16 cellular contexts compared by ENCODE assay signal in genomic region chr2:60868589-60869273, GRCh38. TPM values are rescaled to one million over a fixed set of nuclear protein-coding genes. Genes with fewer than 3 reads are reported as not detected.
A peak's percentile ranks its signal among the peaks of the same experiment; 100 is the strongest.
DNase-seq lines count a peak whose midpoint lies in the region; ATAC-seq, FAIRE-seq and TF ChIP-seq lines count a peak whose summit lies in the region.
"Had no signal": no experiment of that assay in that cellular context is flagged by ENCODE, and none has a peak within 500 bp of the region (broad histone marks: within the 10 kb centered on the region; RNA-seq: fewer than 3 reads in every experiment).

No MANE protein-coding gene starts in this region.

- no peak overlapping the region for H3K4me2 ChIP-seq in mesendoderm (ENCODE audit: low read length)

- H2BK120ac ChIP-seq in mesendoderm (ENCODE audit: low read depth, low read length), result no peak overlapping the region

- H3K4me3 ChIP-seq in naive thymus-derived CD4-positive, alpha-beta T cell (ENCODE audit: low read length), result no peak overlapping the region
- H3K4me3 ChIP-seq in left lung (no peak overlapping the region), mesendoderm (ENCODE audit: low read length) (no peak overlapping the region)

- no peak overlapping the region for H4K8ac ChIP-seq in mesendoderm (ENCODE audit: low read depth, low read length)

- no peak overlapping the region for H3K18ac ChIP-seq in mesendoderm (ENCODE audit: low read length)

- H3K36me3 ChIP-seq in naive thymus-derived CD4-positive, alpha-beta T cell (ENCODE audit: control insufficient read depth in 2 of 3, insufficient read depth in 3 of 3, low read length in 3 of 3), result no peaks in the 10 kb centered on the region
- H3K36me3 ChIP-seq in left lung (no peaks in the 10 kb centered on the region), mesendoderm (ENCODE audit: control insufficient read depth, insufficient read depth, low read length) (no peaks in the 10 kb centered on the region)

- DNase-seq in NCI-H82 (lab: John Stamatoyannopoulos, UW) (peak; percentile 3), NCI-H82 treated with DMSO at 0.1 percent for 48 hours (lab: John Stamatoyannopoulos, UW; ENCODE audit: unreplicated experiment) (no peak), GM19239 (ENCODE audit: insufficient read length, low spot score) (no peak), left lung (no peak), mesendoderm (no peak), mesothelial cell of epicardium (ENCODE audit: low spot score in 2 of 2, unreplicated experiment in 2 of 2) (no peak)
- DNase-seq in activated T-helper 2 cell treated with anti-CD3 and anti-CD28 coated beads, Interferon-gamma antibody, Interleukin-2, Interleukin-4, amounts not matched to agents 10 μg/mL and 5 μg/mL and 100 μg/mL, durations not matched to agents 14 hours and 24 hours and 36 hours (ENCODE audit: low spot score), result no peak
- no peak for DNase-seq in naive thymus-derived CD4-positive, alpha-beta T cell
- DNase-seq: 8988T; activated T-cell treated with anti-CD3 and anti-CD28 coated beads, Interleukin-2, amount 50 U/mL, for 1 hour; DMS79 treated with DMSO at 0.1 percent for 48 hours; NCI-H2081 treated with DMSO at 0.1 percent for 48 hours had no signal

- intact Hi-C loops in activated T-helper 2 cell treated with anti-CD3 and anti-CD28 coated beads, Interferon-gamma antibody, Interleukin-2, Interleukin-4, amounts not matched to agents 10 μg/mL and 5 μg/mL and 100 μg/mL, durations not matched to agents 14 hours and 24 hours and 36 hours (cut with micrococcal nuclease), result no loop called here
- intact Hi-C loops in naive thymus-derived CD4-positive, alpha-beta T cell (cut with micrococcal nuclease), result loop anchor here in 1 of 2 donors (1.0 kb wide), 2 partner anchors 13 to 49 kb away; partner anchors contain the start of gene REL
- intact Hi-C loops in left lung (cut with DNase I), result no loop called here

- H3K79me1 ChIP-seq in mesendoderm (ENCODE audit: low read length), result no peaks in the 10 kb centered on the region

- H3K9me3 ChIP-seq in naive thymus-derived CD4-positive, alpha-beta T cell (ENCODE audit: control insufficient read depth in 2 of 3, low read length in 3 of 3), result peaks cover 0 to 5% (median 0%) of the 10 kb centered on the region in 3 experiments
- peaks cover 0 to 11% of the 10 kb centered on the region in 2 donors for H3K9me3 ChIP-seq in left lung

- peak; percentile 31 for FAIRE-seq in GM19239 (lab: Jason Lieb, UNC)

- no peak overlapping the region for H3K27ac ChIP-seq in naive thymus-derived CD4-positive, alpha-beta T cell (ENCODE audit: low read depth, low read length)
- H3K27ac ChIP-seq in left lung (peak overlapping the region in 1 of 2 donors; percentile 87), mesendoderm (ENCODE audit: low read depth, low read length) (no peak overlapping the region)

- no peak overlapping the region for H2BK15ac ChIP-seq in mesendoderm (replicated peaks; ENCODE audit: low read depth)

- H3K9ac ChIP-seq in mesendoderm (ENCODE audit: low read length), result no peak overlapping the region

- H3K36me3 Mint-ChIP-seq in activated T-helper 2 cell treated with anti-CD3 and anti-CD28 coated beads, Interferon-gamma antibody, Interleukin-2, Interleukin-4, amounts not matched to agents 10 μg/mL and 5 μg/mL and 100 μg/mL, durations not matched to agents 14 hours and 24 hours and 36 hours (ENCODE audit: low read depth), result peaks cover 24% of the 10 kb centered on the region
- H3K36me3 Mint-ChIP-seq in naive thymus-derived CD4-positive, alpha-beta T cell, result peaks cover 5 to 26% (median 9%) of the 10 kb centered on the region in 5 donors
- H3K36me3 Mint-ChIP-seq in mesothelial cell of epicardium, result no peaks in the 10 kb centered on the region
- H3K36me3 Mint-ChIP-seq: type B pancreatic cell had no signal

- H3K56ac ChIP-seq in mesendoderm (ENCODE audit: low read length), result no peak overlapping the region

- peaks cover 24% of the 10 kb centered on the region for H3K4me1 Mint-ChIP-seq in activated T-helper 2 cell treated with anti-CD3 and anti-CD28 coated beads, Interferon-gamma antibody, Interleukin-2, Interleukin-4, amounts not matched to agents 10 μg/mL and 5 μg/mL and 100 μg/mL, durations not matched to agents 14 hours and 24 hours and 36 hours (ENCODE audit: low read depth)
- H3K4me1 Mint-ChIP-seq in naive thymus-derived CD4-positive, alpha-beta T cell, result peaks cover 14 to 25% (median 22%) of the 10 kb centered on the region in 7 donors
- H3K4me1 Mint-ChIP-seq in mesothelial cell of epicardium, result no peaks in the 10 kb centered on the region

- no peak overlapping the region for H2BK5ac ChIP-seq in mesendoderm (ENCODE audit: low read length)

- H3K4ac ChIP-seq in mesendoderm (ENCODE audit: low read depth, low read length), result no peak overlapping the region

- peaks cover 34% of the 10 kb centered on the region for H3K9me3 Mint-ChIP-seq in activated T-helper 2 cell treated with anti-CD3 and anti-CD28 coated beads, Interferon-gamma antibody, Interleukin-2, Interleukin-4, amounts not matched to agents 10 μg/mL and 5 μg/mL and 100 μg/mL, durations not matched to agents 14 hours and 24 hours and 36 hours
- H3K9me3 Mint-ChIP-seq in naive thymus-derived CD4-positive, alpha-beta T cell, result peaks cover 7 to 28% (median 14%) of the 10 kb centered on the region in 11 donors
- peaks cover 3% of the 10 kb centered on the region for H3K9me3 Mint-ChIP-seq in mesothelial cell of epicardium
- H3K9me3 Mint-ChIP-seq: type B pancreatic cell had no signal

- H3K23ac ChIP-seq in mesendoderm (ENCODE audit: low read length), result no peak overlapping the region

- TF ChIP-seq CTCF in left lung (IDR thresholded peaks at IDR 0.05) (no peak), mesothelial cell of epicardium (IDR thresholded peaks at IDR 0.05; ENCODE audit: unreplicated experiment) (no peak)

- WGBS in mesendoderm (ENCODE audit: extremely low coverage, insufficient coverage, low lambda C conversion rate), result no CpG with 5 or more reads among the region's 6 CpGs

- peaks cover 12 to 13% of the 10 kb centered on the region in 2 donors for H3K4me1 ChIP-seq in naive thymus-derived CD4-positive, alpha-beta T cell (ENCODE audit: control insufficient read depth in 2 of 2, insufficient read depth in 2 of 2, low read length in 2 of 2)
- H3K4me1 ChIP-seq in left lung (peaks cover 0 to 25% of the 10 kb centered on the region in 2 donors), mesendoderm (ENCODE audit: control insufficient read depth, low read depth, low read length) (no peaks in the 10 kb centered on the region)

- H3K27me3 ChIP-seq in naive thymus-derived CD4-positive, alpha-beta T cell (ENCODE audit: control insufficient read depth in 2 of 2, insufficient read depth in 2 of 2, low read length in 2 of 2), result no peaks in the 10 kb centered on the region
- H3K27me3 ChIP-seq in left lung, result no peaks in the 10 kb centered on the region
- H3K27me3 ChIP-seq in mesendoderm (ENCODE audit: insufficient read depth, low read length, poor library complexity), result no peaks in the 10 kb centered on the region

- no peak overlapping the region for H4K5ac ChIP-seq in mesendoderm (ENCODE audit: low read length)

- H3K27me3 Mint-ChIP-seq in activated T-helper 2 cell treated with anti-CD3 and anti-CD28 coated beads, Interferon-gamma antibody, Interleukin-2, Interleukin-4, amounts not matched to agents 10 μg/mL and 5 μg/mL and 100 μg/mL, durations not matched to agents 14 hours and 24 hours and 36 hours (ENCODE audit: low read depth), result no peaks in the 10 kb centered on the region
- no peaks in the 10 kb centered on the region for H3K27me3 Mint-ChIP-seq in naive thymus-derived CD4-positive, alpha-beta T cell
- H3K27me3 Mint-ChIP-seq in mesothelial cell of epicardium (ENCODE audit: low read depth), result no peaks in the 10 kb centered on the region
- H3K27me3 Mint-ChIP-seq: progenitor cell of endocrine pancreas, type B pancreatic cell had no signal

- H3K79me2 ChIP-seq in mesendoderm (ENCODE audit: control insufficient read depth, insufficient read depth, low read length), result no peaks in the 10 kb centered on the region

- ATAC-seq in naive thymus-derived CD4-positive, alpha-beta T cell, result no peak
- ATAC-seq in left lung, result no peak
- ATAC-seq: activated CD4-positive, CD25-positive, alpha-beta regulatory T cell treated with anti-CD3 and anti-CD28 coated beads, Interleukin-2, amount 50 U/mL, for 24 hours had no signal

- POLR2A ChIA-PET in naive thymus-derived CD4-positive, alpha-beta T cell (lab: Charles Lee), result interaction anchor here (5.9 kb wide), 1 partner anchor 12 kb away, joined by 38 read pairs; the partner anchor contains the start of gene REL

- no peak overlapping the region for H2AK5ac ChIP-seq in mesendoderm (ENCODE audit: low read length)

- no peak overlapping the region for H3K4me3 Mint-ChIP-seq in activated T-helper 2 cell treated with anti-CD3 and anti-CD28 coated beads, Interferon-gamma antibody, Interleukin-2, Interleukin-4, amounts not matched to agents 10 μg/mL and 5 μg/mL and 100 μg/mL, durations not matched to agents 14 hours and 24 hours and 36 hours (ENCODE audit: low read depth)
- H3K4me3 Mint-ChIP-seq in naive thymus-derived CD4-positive, alpha-beta T cell, result peak overlapping the region in 3 of 10 donors; percentile 27 to 81 (median 34)
- H3K4me3 Mint-ChIP-seq in mesothelial cell of epicardium, result no peak overlapping the region
- H3K4me3 Mint-ChIP-seq: T-helper 1 cell treated with Interleukin-12 subunit alpha and Interleukin-12 subunit beta and Interleukin-4 antibody, amounts not matched to agents 30 μg/mL and 1 μg/mL, for 36 hours; type B pancreatic cell had no signal

- CTCF ChIA-PET in naive thymus-derived CD4-positive, alpha-beta T cell (lab: Charles Lee), result no interaction called here

- H3K27ac Mint-ChIP-seq in activated T-helper 2 cell treated with anti-CD3 and anti-CD28 coated beads, Interferon-gamma antibody, Interleukin-2, Interleukin-4, amounts not matched to agents 10 μg/mL and 5 μg/mL and 100 μg/mL, durations not matched to agents 14 hours and 24 hours and 36 hours, result peak overlapping the region; percentile 58
- H3K27ac Mint-ChIP-seq in naive thymus-derived CD4-positive, alpha-beta T cell, result peak overlapping the region in 6 of 9 donors; percentile 23 to 94 (median 82)
- H3K27ac Mint-ChIP-seq in mesothelial cell of epicardium, result no peak overlapping the region
- H3K27ac Mint-ChIP-seq: progenitor cell of endocrine pancreas, type B pancreatic cell had no signal

RNA-seq across cellular contexts. Expression of gene REL, which starts 12.6 kb away (rescaled TPM):
- 118 and 123 TPM in 2 replicates for total RNA-seq in activated T-helper 2 cell treated with anti-CD3 and anti-CD28 coated beads, Interferon-gamma antibody, Interleukin-2, Interleukin-4, amounts not matched to agents 10 μg/mL and 5 μg/mL and 100 μg/mL, durations not matched to agents 14 hours and 24 hours and 36 hours
- 10 to 100 TPM; 18.9 to 78.8 (median 26.4) TPM for total RNA-seq in naive thymus-derived CD4-positive, alpha-beta T cell
- 10 to 100 TPM; 10.9 to 12.0 TPM for polyA plus RNA-seq in naive thymus-derived CD4-positive, alpha-beta T cell
- total RNA-seq in left lung (10 to 100 TPM; 21.0 to 31.8 TPM), mesothelial cell of epicardium (27.8 to 29.8 TPM (median 29.4 TPM) in 3 replicates)
- polyA plus RNA-seq in mesendoderm (2013, experiment 1 of 2), result 3.1 TPM
- polyA plus RNA-seq in mesendoderm (2013, experiment 2 of 2), result 2.7 TPM
